In the genomic region with DNA sequence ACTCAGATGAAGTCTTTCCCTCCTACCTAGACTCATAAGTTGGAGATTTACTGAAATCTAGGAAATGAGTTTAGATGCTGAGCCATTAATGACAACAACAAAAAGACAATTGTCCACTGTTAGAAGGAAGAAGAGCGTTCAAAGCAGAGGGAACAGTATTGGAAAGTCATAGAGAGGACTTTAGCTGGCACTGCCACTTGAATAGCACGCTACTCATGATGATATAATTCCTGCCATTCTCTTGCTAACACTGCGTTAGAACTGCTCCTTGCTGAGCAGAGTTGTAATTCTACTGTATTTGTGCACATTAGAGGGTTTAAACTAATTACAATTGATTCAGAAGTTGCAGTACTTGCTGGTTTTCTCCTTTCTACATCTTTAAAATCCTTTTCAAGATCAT, we compare ENCODE assay signal across 8 cellular contexts.
"Had no signal": no experiment of that assay in that cellular context is flagged by ENCODE, and none has a peak within 500 bp of the region (broad histone marks: within the 10 kb centered on the region; RNA-seq: fewer than 3 reads in every experiment).

No MANE protein-coding gene starts in this region.

- H3K9me3 Mint-ChIP-seq: HFFc6 had no signal

- H3K4me3 Mint-ChIP-seq: HFFc6 had no signal

- H3K27ac ChIP-seq: GM23248 had no signal

- DNase-seq: GM23248, GOT3, H7, HFFc6, IMR-90, KG1 had no signal

- ATAC-seq: HCT116, K562 had no signal

- H3K27ac Mint-ChIP-seq: HFFc6 had no signal
